In genomic region chr5:54756796-54757402, GRCh38 we compare ENCODE assay signal across 21 cellular contexts.
DNase-seq lines count a peak whose midpoint lies in the region; ATAC-seq, FAIRE-seq and TF ChIP-seq lines count a peak whose summit lies in the region.
"Had no signal": no experiment of that assay in that cellular context is flagged by ENCODE, and none has a peak within 500 bp of the region (broad histone marks: within the 10 kb centered on the region; RNA-seq: fewer than 3 reads in every experiment).

No MANE protein-coding gene starts in this region.

- H3K9ac ChIP-seq in GM23248: no peak overlapping the region

- H3K27me3 Mint-ChIP-seq in type B pancreatic cell: no peaks in the 10 kb centered on the region

- H3K27ac ChIP-seq in GM23248 (peak overlapping the region; percentile 50; the same call in 1 of the 2 replicates), foreskin keratinocyte (no peak overlapping the region)
- H3K27ac ChIP-seq: right atrium auricular region, stomach, upper lobe of right lung had no signal

- H3K27me3 ChIP-seq in GM23248 (replicated peaks; ENCODE audit: insufficient read depth) (no peaks in the 10 kb centered on the region), bronchial epithelial cell (ENCODE audit: control insufficient read depth, insufficient read depth, low read length) (no peaks in the 10 kb centered on the region), foreskin keratinocyte (no peaks in the 10 kb centered on the region)
- H3K27me3 ChIP-seq: right atrium auricular region, stomach, upper lobe of right lung had no signal

- H3K4me1 Mint-ChIP-seq in type B pancreatic cell (ENCODE audit: unreplicated experiment): peaks cover 10% of the 10 kb centered on the region
- H3K4me1 Mint-ChIP-seq: H9 had no signal

- H3K36me3 ChIP-seq in GM23248 (ENCODE audit: low read depth) (no peaks in the 10 kb centered on the region), bronchial epithelial cell (ENCODE audit: control insufficient read depth, insufficient read depth, low read length) (no peaks in the 10 kb centered on the region)
- H3K36me3 ChIP-seq: right atrium auricular region, stomach, upper lobe of right lung had no signal

- no peak overlapping the region for H3K4me3 Mint-ChIP-seq in type B pancreatic cell
- H3K4me3 Mint-ChIP-seq: H9 had no signal

- no peak overlapping the region for H3K27ac Mint-ChIP-seq in type B pancreatic cell

- WGBS in GM23248 (ENCODE audit: low coverage in 1 of 2, low lambda C conversion rate in 2 of 2, missing lambda C conversion rate in 2 of 2), 2 experiments: 92 to 100% methylated on average over 1 of the region's 1 CpG

- ATAC-seq in foreskin keratinocyte (peak; percentile 62), HG03139 (IDR thresholded peaks at IDR 0.05; ENCODE audit: unreplicated experiment) (no peak)
- ATAC-seq: left lobe of liver had no signal

- H2AFZ ChIP-seq in GM23248: no peak overlapping the region

- in situ Hi-C loops in GM23248 (cut with MboI): loop anchor here (10.0 kb wide), 1 partner anchor 232 kb away; no protein-coding TSS in a partner anchor

- H4K20me1 ChIP-seq in GM23248 (ENCODE audit: insufficient read depth): no peaks in the 10 kb centered on the region

- no peak overlapping the region for H3K4me2 ChIP-seq in GM23248 (ENCODE audit: unreplicated experiment)

- DNase-seq in AG10803 (ENCODE audit: low read depth): peak; percentile 16
- DNase-seq in GM23248: peak; percentile 72
- peak; percentile 94 for DNase-seq in bronchial epithelial cell (ENCODE audit: low read depth)
- DNase-seq in foreskin keratinocyte: peak; percentile 70 to 87
- DNase-seq in type B pancreatic cell (ENCODE audit: extremely low spot score, unreplicated experiment): no peak
- no peak for DNase-seq in anterior cingulate cortex (lab: John Stamatoyannopoulos, UW)
- no peak for DNase-seq in stimulated activated naive CD4-positive, alpha-beta T cell (lab: John Stamatoyannopoulos, UW)
- DNase-seq: Caco-2; effector CD8-positive, alpha-beta T cell; foreskin melanocyte; H9; MV-4-11; NCI-H2081 treated with DMSO at 0.1 percent for 48 hours; NCI-H526; SHP77; stomach; upper lobe of right lung had no signal

- peaks cover 26% of the 10 kb centered on the region for H3F3A ChIP-seq in GM23248 (ENCODE audit: insufficient read depth)

- FAIRE-seq in bronchial epithelial cell (lab: Jason Lieb, UNC): no peak
- FAIRE-seq: GM19239 had no signal

- H3K9me3 Mint-ChIP-seq in type B pancreatic cell: no peaks in the 10 kb centered on the region
- H3K9me3 Mint-ChIP-seq: H9 had no signal

- H3K36me3 Mint-ChIP-seq in type B pancreatic cell: no peaks in the 10 kb centered on the region

- no peaks in the 10 kb centered on the region for H3K9me2 ChIP-seq in GM23248 (ENCODE audit: insufficient read depth)

- H3K79me2 ChIP-seq in GM23248 (ENCODE audit: insufficient read depth): no peaks in the 10 kb centered on the region

- H3K4me3 ChIP-seq in AG10803 (ENCODE audit: low read length) (no peak overlapping the region), GM23248 (no peak overlapping the region), bronchial epithelial cell (ENCODE audit: low read depth, low read length) (no peak overlapping the region)
- H3K4me3 ChIP-seq: right atrium auricular region, stomach, upper lobe of right lung had no signal

- TF ChIP-seq CTCF in AG10803 (conservative IDR thresholded peaks at IDR 0.05; ENCODE audit: low read length) (no peak), bronchial epithelial cell (IDR thresholded peaks at IDR 0.05; ENCODE audit: insufficient read depth, low read length, severe bottlenecking) (no peak), foreskin keratinocyte (conservative IDR thresholded peaks at IDR 0.05) (no peak), type B pancreatic cell (conservative IDR thresholded peaks at IDR 0.05) (no peak)

- peaks cover 52% of the 10 kb centered on the region for H3K4me1 ChIP-seq in GM23248 (ENCODE audit: insufficient read depth)
- H3K4me1 ChIP-seq in foreskin keratinocyte: peaks cover 3% of the 10 kb centered on the region
- H3K4me1 ChIP-seq: Caco-2, right atrium auricular region, stomach, upper lobe of right lung had no signal

- no peaks in the 10 kb centered on the region for H3K9me3 ChIP-seq in GM23248 (ENCODE audit: low read depth)
- H3K9me3 ChIP-seq: right atrium auricular region, stomach, upper lobe of right lung had no signal

Comparison
In these comparisons a context has a peak if more than half of its experiments do, and no peak if none do; other contexts are left out.
1. DNase-seq: peak in AG10803 (single experiment), GM23248 (single experiment), bronchial epithelial cell (single experiment) and foreskin keratinocyte (2 of 2); none in type B pancreatic cell (single experiment), anterior cingulate cortex (0 of 58) and stimulated activated naive CD4-positive, alpha-beta T cell (0 of 6).